ENCODE assay signal across 8 cellular contexts in genomic region chr10:114548662-114549061, GRCh38.
DNase-seq lines count a peak whose midpoint lies in the region; ATAC-seq, FAIRE-seq and TF ChIP-seq lines count a peak whose summit lies in the region.

No MANE protein-coding gene starts in this region.

- H3K27ac Mint-ChIP-seq in progenitor cell of endocrine pancreas, result no peak overlapping the region

- no peak overlapping the region for H3K27ac ChIP-seq in OCI-LY1 (ENCODE audit: low read depth, low read length, poor library complexity, severe bottlenecking)
- H3K27ac ChIP-seq in fibroblast of lung (ENCODE audit: insufficient read depth, low read length), result no peak overlapping the region

- no peak overlapping the region for H2AFZ ChIP-seq in OCI-LY1 (ENCODE audit: low read length)
- no peak overlapping the region for H2AFZ ChIP-seq in fibroblast of lung (ENCODE audit: low read length)

- H3K9ac ChIP-seq in OCI-LY1 (ENCODE audit: low read length) (no peak overlapping the region), fibroblast of lung (ENCODE audit: insufficient read depth, low read length) (no peak overlapping the region)

- H3K4me3 ChIP-seq in GM12875 (ENCODE audit: low read depth, low read length) (no peak overlapping the region), OCI-LY1 (ENCODE audit: low read depth, low read length, poor library complexity, severe bottlenecking) (no peak overlapping the region), fibroblast of lung (replicated peaks in 1 of 4; ENCODE audit: control extremely low read depth in 1 of 4, insufficient read depth in 1 of 4, low read depth in 3 of 4, low read length in 4 of 4) (no peak overlapping the region), MG63 (no peak overlapping the region)

- no peaks in the 10 kb centered on the region for H3F3A ChIP-seq in OCI-LY1 (ENCODE audit: insufficient read depth, low read length)

- no peaks in the 10 kb centered on the region for H3K27me3 ChIP-seq in OCI-LY1 (ENCODE audit: insufficient read depth, low read length)
- peaks cover 3% of the 10 kb centered on the region for H3K27me3 ChIP-seq in fibroblast of lung (ENCODE audit: control insufficient read depth, insufficient read depth, low read length)
- no peaks in the 10 kb centered on the region for H3K27me3 ChIP-seq in MG63

- TF ChIP-seq POLR2A in H54 (IDR thresholded peaks at IDR 0.05; ENCODE audit: low read depth, low read length), result no peak

- no peak for ATAC-seq in GM19351 (IDR thresholded peaks at IDR 0.05; ENCODE audit: unreplicated experiment)

- H3K4me1 Mint-ChIP-seq in progenitor cell of endocrine pancreas (ENCODE audit: low read depth), result no peaks in the 10 kb centered on the region

- H3K36me3 Mint-ChIP-seq in progenitor cell of endocrine pancreas (ENCODE audit: insufficient read depth), result no peaks in the 10 kb centered on the region

- H3K4me2 ChIP-seq in OCI-LY1 (ENCODE audit: low read length) (no peak overlapping the region), fibroblast of lung (ENCODE audit: extremely low read depth, insufficient read depth, low read length) (no peak overlapping the region)

- H4K20me1 ChIP-seq in OCI-LY1 (ENCODE audit: insufficient read depth, low read length) (no peaks in the 10 kb centered on the region), fibroblast of lung (ENCODE audit: control insufficient read depth, extremely low read depth, insufficient read depth, low read length) (no peaks in the 10 kb centered on the region)

- peaks cover 14% of the 10 kb centered on the region for H3K27me3 Mint-ChIP-seq in progenitor cell of endocrine pancreas

- no peak for FAIRE-seq in H54 (lab: Jason Lieb, UNC)

- TF ChIP-seq CTCF in GM12875 (IDR thresholded peaks at IDR 0.05; ENCODE audit: borderline replicate concordance, insufficient read depth, low read depth, low read length) (peak; percentile 16; the same call in 1 of the 2 replicates), OCI-LY1 (IDR thresholded peaks at IDR 0.05; ENCODE audit: low read length) (peak; percentile 78), fibroblast of lung (conservative IDR thresholded peaks at IDR 0.05 in 1 of 2, IDR thresholded peaks at IDR 0.05 in 1 of 2; ENCODE audit: low read depth in 1 of 2, low read length in 2 of 2) (peak; percentile 58 to 69), progenitor cell of endocrine pancreas (IDR thresholded peaks at IDR 0.05; ENCODE audit: unreplicated experiment) (peak; percentile 57)

- no peak overlapping the region for H3K4me3 Mint-ChIP-seq in progenitor cell of endocrine pancreas (ENCODE audit: low read depth)

- no peaks in the 10 kb centered on the region for H3K9me3 ChIP-seq in OCI-LY1 (ENCODE audit: low read length)
- no peaks in the 10 kb centered on the region for H3K9me3 ChIP-seq in fibroblast of lung (ENCODE audit: control insufficient read depth, insufficient read depth, low read depth, low read length)
- H3K9me3 ChIP-seq in MG63, result no peaks in the 10 kb centered on the region

- no peaks in the 10 kb centered on the region for H3K9me3 Mint-ChIP-seq in progenitor cell of endocrine pancreas (ENCODE audit: low read depth)

- H3K9me2 ChIP-seq in OCI-LY1 (ENCODE audit: low read depth, low read length), result no peaks in the 10 kb centered on the region

- H3K79me2 ChIP-seq in OCI-LY1 (ENCODE audit: insufficient read depth, low read length) (no peaks in the 10 kb centered on the region), fibroblast of lung (ENCODE audit: control insufficient read depth, insufficient read depth, low read length) (no peaks in the 10 kb centered on the region)

- no peaks in the 10 kb centered on the region for H3K36me3 ChIP-seq in OCI-LY1 (ENCODE audit: insufficient read depth, low read length)
- H3K36me3 ChIP-seq in fibroblast of lung (ENCODE audit: control insufficient read depth, insufficient read depth, low read length), result no peaks in the 10 kb centered on the region
- peaks cover 40% of the 10 kb centered on the region for H3K36me3 ChIP-seq in MG63

- peaks cover 17% of the 10 kb centered on the region for H3K4me1 ChIP-seq in OCI-LY1 (ENCODE audit: insufficient read depth, low read length, severe bottlenecking)
- peaks cover 4% of the 10 kb centered on the region for H3K4me1 ChIP-seq in fibroblast of lung (ENCODE audit: control insufficient read depth, extremely low read depth, insufficient read depth, low read length)

- DNase-seq in fibroblast of lung (ENCODE audit: low read depth in 2 of 2) (peak; percentile 29 to 74), progenitor cell of endocrine pancreas (ENCODE audit: low spot score, unreplicated experiment) (no peak), MG63 (no peak), H54 (ENCODE audit: insufficient read length, low spot score) (no peak), NK-92 (lab: John Stamatoyannopoulos, UW; ENCODE audit: unreplicated experiment) (no peak)

Comparison
In these comparisons a context has a peak if more than half of its experiments do, and no peak if none do; other contexts are left out.
1. CTCF ChIP-seq: peak in every context shown above with its lines; median percentile 78 in OCI-LY1; 64 in fibroblast of lung; 57 in progenitor cell of endocrine pancreas; 16 in GM12875.
2. DNase-seq: peak in fibroblast of lung (2 of 2); none in progenitor cell of endocrine pancreas (single experiment), MG63 (single experiment), H54 (single experiment) and NK-92 (single experiment).